In genomic region chr9:120853198-120853597, GRCh38 we compare ENCODE assay signal across 15 cellular contexts.
"Had no signal": no experiment of that assay in that cellular context is flagged by ENCODE, and none has a peak within 500 bp of the region (broad histone marks: within the 10 kb centered on the region; RNA-seq: fewer than 3 reads in every experiment).

No MANE protein-coding gene starts in this region.

- H3K27me3 ChIP-seq: ovary, upper lobe of left lung had no signal

- ATAC-seq: psoas muscle; stimulated activated memory B cell treated with anti-CD40 and anti-IgM and Interleukin-4, amounts not matched to agents 10 μg/mL and 1 μg/mL and 100 μg/mL, for 72 hours had no signal

- H3K4me1 ChIP-seq: psoas muscle, upper lobe of left lung had no signal

- H3K9me3 Mint-ChIP-seq: activated B cell treated with CpG ODN at 0.5 μM for 24 hours; activated CD4-positive, alpha-beta T cell treated with anti-CD3 and anti-CD28 coated beads, Interleukin-2, amount 10 ng/mL, durations not matched to agents 24 days and 14 days; memory B cell; naive B cell; stimulated activated memory B cell treated with anti-CD40 and anti-IgM and Interleukin-4, amounts not matched to agents 10 μg/mL and 1 μg/mL and 100 μg/mL, for 72 hours had no signal

- H3K27ac Mint-ChIP-seq: activated B cell treated with CpG ODN at 0.5 μM for 24 hours; activated CD4-positive, alpha-beta T cell treated with anti-CD3 and anti-CD28 coated beads, Interleukin-2, amount 10 ng/mL, durations not matched to agents 24 days and 14 days; memory B cell; stimulated activated memory B cell treated with anti-CD40 and anti-IgM and Interleukin-4, amounts not matched to agents 10 μg/mL and 1 μg/mL and 100 μg/mL, for 72 hours had no signal

- H3K4me3 ChIP-seq: ovary, psoas muscle, thoracic aorta, upper lobe of left lung had no signal

- H3K4me3 Mint-ChIP-seq: activated B cell treated with CpG ODN at 0.5 μM for 24 hours; activated CD4-positive, alpha-beta T cell treated with anti-CD3 and anti-CD28 coated beads, Interleukin-2, amount 10 ng/mL, durations not matched to agents 24 days and 14 days; memory B cell; naive B cell; stimulated activated memory B cell treated with anti-CD40 and anti-IgM and Interleukin-4, amounts not matched to agents 10 μg/mL and 1 μg/mL and 100 μg/mL, for 72 hours had no signal

- H3K4me1 Mint-ChIP-seq: activated B cell treated with CpG ODN at 0.5 μM for 24 hours had no signal

- DNase-seq: activated B cell treated with CpG ODN at 0.5 μM for 24 hours; activated CD4-positive, alpha-beta T cell treated with anti-CD3 and anti-CD28 coated beads, Interleukin-2, amount 10 ng/mL, durations not matched to agents 24 days and 14 days; activated effector memory CD4-positive, alpha-beta T cell treated with Interleukin-2 at 50 U/mL for 16 hours; activated naive CD4-positive, alpha-beta T cell treated with anti-CD3 and anti-CD28 coated beads, Interleukin-2, amount 50 U/mL, for 16 hours; foreskin fibroblast; naive B cell; ovary; psoas muscle; small intestine; stimulated activated CD4-positive, alpha-beta T cell treated with anti-CD3 and anti-CD28 coated beads, Interleukin-4, amount 100 ng/mL, for 1 hour; upper lobe of left lung had no signal

- H3K27ac ChIP-seq: epithelial cell of prostate, ovary, psoas muscle, thoracic aorta, upper lobe of left lung had no signal

- H3K27me3 Mint-ChIP-seq: activated B cell treated with CpG ODN at 0.5 μM for 24 hours; activated CD4-positive, alpha-beta T cell treated with anti-CD3 and anti-CD28 coated beads, Interleukin-2, amount 10 ng/mL, durations not matched to agents 24 days and 14 days; memory B cell; naive B cell; stimulated activated memory B cell treated with anti-CD40 and anti-IgM and Interleukin-4, amounts not matched to agents 10 μg/mL and 1 μg/mL and 100 μg/mL, for 72 hours had no signal

- H3K9me3 ChIP-seq: ovary, psoas muscle, thoracic aorta, upper lobe of left lung had no signal

- H3K36me3 Mint-ChIP-seq: naive B cell had no signal

- H3K36me3 ChIP-seq: ovary had no signal
